In the genomic region with DNA sequence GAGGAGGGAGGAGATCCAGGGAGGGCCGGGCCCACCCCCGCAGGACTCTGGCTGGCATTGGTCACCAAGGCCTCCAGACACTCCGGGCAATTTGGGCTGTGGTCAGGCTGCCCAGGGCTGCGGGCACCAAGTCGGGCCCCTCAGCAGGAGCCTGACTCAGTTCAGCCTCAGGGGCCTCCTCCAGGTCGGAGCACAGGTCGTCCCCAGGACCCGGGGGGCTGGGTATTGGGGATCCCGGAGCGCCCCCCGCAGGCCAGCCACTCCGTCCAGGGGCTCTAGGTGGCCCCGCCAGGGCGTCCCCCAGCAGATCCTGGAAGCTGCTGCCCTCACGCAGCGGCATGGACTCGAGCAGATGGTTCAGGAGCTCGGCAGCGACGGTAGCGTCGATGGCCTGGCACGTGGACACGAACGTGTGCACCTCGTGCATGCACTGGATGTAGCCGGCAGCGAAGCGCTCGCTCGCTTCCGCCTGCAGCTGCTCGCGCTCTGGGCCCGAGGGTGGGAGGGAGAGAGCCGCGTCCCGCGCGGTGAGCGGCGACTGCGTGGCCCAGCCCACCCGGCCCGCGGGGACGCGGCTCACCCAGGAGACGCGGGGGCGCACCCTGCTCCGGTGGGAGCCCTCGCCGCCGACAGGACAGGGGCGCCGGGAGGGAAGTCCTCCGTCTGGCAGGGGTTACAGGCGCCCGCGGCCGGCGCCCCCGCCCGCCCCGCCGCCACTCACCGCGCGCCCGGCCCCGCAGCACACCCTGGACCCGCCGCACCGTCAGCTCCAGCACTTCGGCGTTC, we compare ENCODE assay signal across 8 cellular contexts. TPM values are rescaled to one million over a fixed set of nuclear protein-coding genes. Genes with fewer than 3 reads are reported as not detected.
DNase-seq lines count a peak whose midpoint lies in the region; ATAC-seq and TF ChIP-seq lines count a peak whose summit lies in the region.

No MANE protein-coding gene starts in this region.

- H2AFZ ChIP-seq in OCI-LY7 (ENCODE audit: low read length): no peak overlapping the region

- no peaks in the 10 kb centered on the region for H3K9me2 ChIP-seq in OCI-LY7 (ENCODE audit: insufficient read depth, low read length)

- peaks cover 17% of the 10 kb centered on the region for H3K4me1 Mint-ChIP-seq in activated naive CD8-positive, alpha-beta T cell treated with anti-CD3 and anti-CD28 coated beads, Interleukin-2, amount 50 U/mL, for 24 hours

- no peaks in the 10 kb centered on the region for H3K36me3 ChIP-seq in BE2C
- H3K36me3 ChIP-seq in OCI-LY7 (ENCODE audit: insufficient read depth, low read length): no peaks in the 10 kb centered on the region
- peaks cover 0 to under 1% of the 10 kb centered on the region in 2 donors for H3K36me3 ChIP-seq in mucosa of rectum (ENCODE audit: control insufficient read depth in 2 of 2, insufficient read depth in 2 of 2, low read length in 2 of 2)
- no peaks in the 10 kb centered on the region for H3K36me3 ChIP-seq in uterus

- no peak overlapping the region for H3K27ac ChIP-seq in OCI-LY7 (ENCODE audit: low read depth, low read length, poor library complexity, severe bottlenecking)
- H3K27ac ChIP-seq in mucosa of rectum (ENCODE audit: low read depth in 2 of 2, low read length in 2 of 2): no peak overlapping the region
- H3K27ac ChIP-seq in uterus: no peak overlapping the region

- CTCF ChIA-PET in OCI-LY7 (lab: Charles Lee; ENCODE audit: unreplicated experiment): no interaction called here

- no peaks in the 10 kb centered on the region for H4K20me1 ChIP-seq in OCI-LY7 (ENCODE audit: insufficient read depth, low read length)

- H3K9ac ChIP-seq in mucosa of rectum (ENCODE audit: low read depth in 1 of 2, low read length in 2 of 2): peak overlapping the region in 1 of 2 donors; percentile 43

- no peak overlapping the region for H3K27ac Mint-ChIP-seq in activated naive CD8-positive, alpha-beta T cell treated with anti-CD3 and anti-CD28 coated beads, Interleukin-2, amount 50 U/mL, for 24 hours

- H3K27me3 Mint-ChIP-seq in activated naive CD8-positive, alpha-beta T cell treated with anti-CD3 and anti-CD28 coated beads, Interleukin-2, amount 50 U/mL, for 24 hours: peaks cover 45% of the 10 kb centered on the region

- no TSS peak for BruUV-seq in OCI-LY7 (replicated peaks; lab: Mats Ljungman, UMichigan)

- TF ChIP-seq CTCF in BE2C (IDR thresholded peaks at IDR 0.05; ENCODE audit: low read depth, low read length) (no peak), OCI-LY7 (conservative IDR thresholded peaks at IDR 0.05; ENCODE audit: low read length) (0 out of 2 replicates have a peak, but pooled peaks have one; percentile 33), uterus (IDR thresholded peaks at IDR 0.05) (no peak)

- H3K4me3 ChIP-seq in BE2C (ENCODE audit: low read depth, low read length): peak overlapping the region; percentile 36
- peak overlapping the region; percentile 3 for H3K4me3 ChIP-seq in OCI-LY7 (ENCODE audit: low read depth, low read length, poor library complexity, severe bottlenecking)
- peak overlapping the region; percentile 37 to 61 for H3K4me3 ChIP-seq in mucosa of rectum (ENCODE audit: low read length in 2 of 2)
- H3K4me3 ChIP-seq in uterus: peak overlapping the region; percentile 37 to 69

- intact Hi-C loops in OCI-LY7 (cut with micrococcal nuclease; ENCODE audit: unreplicated experiment): no loop called here
- intact Hi-C loops in uterus (cut with DNase I; ENCODE audit: low total_unique reads): no loop called here

- no peaks in the 10 kb centered on the region for H3K9me3 Mint-ChIP-seq in activated naive CD8-positive, alpha-beta T cell treated with anti-CD3 and anti-CD28 coated beads, Interleukin-2, amount 50 U/mL, for 24 hours

- DNase-seq in BE2C (peak; percentile 52), OCI-LY7 (ENCODE audit: low spot score) (no peak), uterus (no peak), NAMALWA (ENCODE audit: low spot score) (no peak), hepatic stellate cell (ENCODE audit: low spot score) (no peak)
- DNase-seq in activated naive CD8-positive, alpha-beta T cell treated with anti-CD3 and anti-CD28 coated beads, Interleukin-2, amount 50 U/mL, for 24 hours: peak; percentile 36

- peak overlapping the region; percentile 26 for H3K4me3 Mint-ChIP-seq in activated naive CD8-positive, alpha-beta T cell treated with anti-CD3 and anti-CD28 coated beads, Interleukin-2, amount 50 U/mL, for 24 hours

- H3K4me1 ChIP-seq in BE2C: peaks cover 21% of the 10 kb centered on the region
- H3K4me1 ChIP-seq in OCI-LY7 (ENCODE audit: insufficient read depth, low read length, poor library complexity, severe bottlenecking): peaks cover 10% of the 10 kb centered on the region
- peaks cover 16 to 28% of the 10 kb centered on the region in 2 donors for H3K4me1 ChIP-seq in mucosa of rectum (ENCODE audit: control insufficient read depth in 2 of 2, insufficient read depth in 2 of 2, low read length in 2 of 2)
- peaks cover 11 to 29% of the 10 kb centered on the region in 2 donors for H3K4me1 ChIP-seq in uterus

- ATAC-seq in GM19438 (IDR thresholded peaks at IDR 0.05; ENCODE audit: low read depth, unreplicated experiment): peak; percentile 2
- ATAC-seq in activated naive CD8-positive, alpha-beta T cell treated with anti-CD3 and anti-CD28 coated beads, Interleukin-2, amount 50 U/mL, for 24 hours: no peak

- peak overlapping the region; percentile 19; the same call in 1 of the 2 replicates for H3K4me2 ChIP-seq in OCI-LY7 (ENCODE audit: low read length)

- H3K79me2 ChIP-seq in OCI-LY7 (ENCODE audit: insufficient read depth, low read depth, low read length): no peaks in the 10 kb centered on the region

- TF ChIP-seq POLR2A in uterus (IDR thresholded peaks at IDR 0.05): no peak

- H3K27me3 ChIP-seq in BE2C: no peaks in the 10 kb centered on the region
- H3K27me3 ChIP-seq in mucosa of rectum (ENCODE audit: control insufficient read depth in 2 of 2, insufficient read depth in 2 of 2, low read length in 2 of 2): peaks cover 0 to 3% of the 10 kb centered on the region in 2 donors
- H3K27me3 ChIP-seq in uterus: no peaks in the 10 kb centered on the region

- H3K36me3 Mint-ChIP-seq in activated naive CD8-positive, alpha-beta T cell treated with anti-CD3 and anti-CD28 coated beads, Interleukin-2, amount 50 U/mL, for 24 hours (ENCODE audit: low read depth): no peaks in the 10 kb centered on the region

- POLR2A ChIA-PET in OCI-LY7 (lab: Charles Lee): no interaction called here

- H3K9me3 ChIP-seq in BE2C (no peaks in the 10 kb centered on the region), OCI-LY7 (ENCODE audit: low read length) (no peaks in the 10 kb centered on the region), mucosa of rectum (ENCODE audit: control insufficient read depth in 2 of 2, low read length in 2 of 2) (no peaks in the 10 kb centered on the region), uterus (no peaks in the 10 kb centered on the region)

RNA-seq across cellular contexts. Expression of gene HES6, which starts 0.9 kb away (rescaled TPM):
- 55.3 TPM for polyA plus RNA-seq in BE2C (2012; ENCODE audit: insufficient read depth, insufficient read length, low read depth)
- 13.1 and 20.5 TPM in 2 replicates for total RNA-seq in OCI-LY7 (2014; rRNA removed; shearing (Covaris generic))
- total RNA-seq in OCI-LY7 (2022) (10.9 and 13.8 TPM in 2 replicates), uterus (10 to 100 TPM in 2 of 4 donors, 1 to 10 TPM in 1, not detected in 1; 9.5 to 33.3 (median 10.2) TPM)

RNA-seq across cellular contexts. Expression of gene ILKAP, which starts 35.5 kb away (rescaled TPM):
- 46.4 TPM for polyA plus RNA-seq in BE2C (2012; ENCODE audit: insufficient read depth, insufficient read length, low read depth)
- total RNA-seq in OCI-LY7 (2014; rRNA removed; shearing (Covaris generic)): 33.1 and 36.7 TPM in 2 replicates
- total RNA-seq in OCI-LY7 (2022) (57.3 and 61.8 TPM in 2 replicates), uterus (10 to 100 TPM in 3 of 4 donors, 1 to 10 TPM in 1; 9.2 to 78.0 (median 29.1) TPM)

RNA-seq across cellular contexts. Expression of gene PER2, which starts 49.5 kb away (rescaled TPM):
- 15.7 TPM for polyA plus RNA-seq in BE2C (2012; ENCODE audit: insufficient read depth, insufficient read length, low read depth)
- 8.4 and 9.7 TPM in 2 replicates for total RNA-seq in OCI-LY7 (2014; rRNA removed; shearing (Covaris generic))
- total RNA-seq in OCI-LY7 (2022) (18.6 and 20.4 TPM in 2 replicates), uterus (10 to 100 TPM in 3 of 4 donors, 1 to 10 TPM in 1; 2.9 to 40.9 (median 19.9) TPM)

Comparison
In these comparisons a context has a peak if more than half of its experiments do, and no peak if none do; other contexts are left out.
1. DNase-seq: peak in BE2C (single experiment) and activated naive CD8-positive, alpha-beta T cell treated with anti-CD3 and anti-CD28 coated beads, Interleukin-2, amount 50 U/mL, for 24 hours (single experiment); none in OCI-LY7 (single experiment), uterus (0 of 2), NAMALWA (single experiment) and hepatic stellate cell (single experiment).
2. H3K4me3 ChIP-seq: peak in every context shown above with its lines; median percentile 53 in uterus; 49 in mucosa of rectum; 36 in BE2C; 3 in OCI-LY7.